Comparison of ENCODE assay signal across 8 cellular contexts in genomic region chr9:128339761-128340690, GRCh38. TPM values are rescaled to one million over a fixed set of nuclear protein-coding genes. Genes with fewer than 3 reads are reported as not detected.
DNase-seq lines count a peak whose midpoint lies in the region; ATAC-seq, FAIRE-seq and TF ChIP-seq lines count a peak whose summit lies in the region.

TSS of gene SLC27A4 (plus strand) at chr9:128340527. CDS start at chr9:128343133, 2,606 bp downstream.

- FAIRE-seq in HepG2 (lab: Jason Lieb, UNC): peak; percentile 81

- no peaks in the 10 kb centered on the region for H3K27me3 ChIP-seq in HepG2 (ENCODE audit: control insufficient read depth in 1 of 2, insufficient read depth in 2 of 2, low read length in 2 of 2)

- H3K4me2 ChIP-seq in HepG2 (ENCODE audit: low read depth, low read length): peak within 1 kb of the TSS; percentile 99

- intact Hi-C loops in HepG2 (cut with micrococcal nuclease; ENCODE audit: unreplicated experiment): loop anchor here (2.0 kb wide), 1 partner anchor 17 kb away; the partner anchor contains the start of genes COQ4 and TRUB2

- TF ChIP-seq CTCF in AG04449 (IDR thresholded peaks at IDR 0.05; ENCODE audit: insufficient read depth, low read length, missing control alignments) (no peak), HepG2 (CRISPR knock-in tag; IDR thresholded peaks at IDR 0.05) (no peak)

- peaks cover 19% of the 10 kb centered on the region for H3K4me1 ChIP-seq in HepG2 (ENCODE audit: insufficient read depth, low read length)

- peak within 1 kb of the TSS; percentile 76 for H3K9ac ChIP-seq in HepG2 (ENCODE audit: insufficient read depth, low read depth, low read length)

- CTCF ChIA-PET in AG04449 (lab: Yijun Ruan, JAX): interaction anchor here (1.5 to 1.6 kb wide), 2 partner anchors 22 to 45 kb away, joined by 4 to 7 read pairs; no protein-coding TSS in a partner anchor
- CTCF ChIA-PET in HepG2 (lab: Yijun Ruan, JAX; ENCODE audit: low intra/inter-chr PET ratio, low total read pairs): interaction anchor here (3.3 kb wide), 1 partner anchor 44 kb away, joined by 29 read pairs; no protein-coding TSS in a partner anchor

- POLR2A ChIA-PET in AG04449 (lab: Yijun Ruan, JAX): interaction anchor here (0.6 kb wide), 1 partner anchor 71 kb away, joined by 3 read pairs; no protein-coding TSS in a partner anchor
- POLR2A ChIA-PET in HepG2 (lab: Yijun Ruan, JAX): interaction anchor here (1.1 to 1.8 kb wide), 4 partner anchors 9 to 44 kb away, joined by 5 to 14 read pairs (median 8); partner anchors contain the start of gene URM1

- H2AFZ ChIP-seq in HepG2 (ENCODE audit: low read length): peak within 1 kb of the TSS; percentile 61

- no peaks in the 10 kb centered on the region for H3K9me3 ChIP-seq in HepG2 (ENCODE audit: low read length)

- 41% methylated on average over 6 of the region's 75 CpGs for WGBS in HepG2 (ENCODE audit: low lambda C conversion rate)

- peaks cover 8 to 15% of the 10 kb centered on the region in 2 experiments; a peak in 4 of 5 replicates for H3K36me3 ChIP-seq in HepG2 (replicated peaks in 1 of 2; ENCODE audit: control insufficient read depth in 1 of 2, insufficient read depth in 2 of 2, low read length in 2 of 2)

- DNase-seq in AG04449 (ENCODE audit: low read depth, low spot score) (no peak), NCI-H526 (lab: John Stamatoyannopoulos, UW) (peak; percentile 43 to 80), dermis blood vessel endothelial cell (peak; percentile 83), HepG2 (ENCODE audit: low spot score) (peak; percentile 70)
- DNase-seq in activated CD4-positive, alpha-beta T cell treated with anti-CD3 and anti-CD28 coated beads, Interleukin-2, amount 50 U/mL, for 24 hours (ENCODE audit: low read depth in 1 of 2, low spot score in 1 of 2): peak; percentile 60 to 67
- DNase-seq in stimulated activated CD4-positive, alpha-beta T cell treated with anti-CD3 and anti-CD28 coated beads, Interleukin-4, amount 100 ng/mL, for 1 hour: peak; percentile 82

- peak; percentile 56 for ATAC-seq in GM18861 (IDR thresholded peaks at IDR 0.05; ENCODE audit: unreplicated experiment)
- peak; percentile 81 for ATAC-seq in HG03135 (IDR thresholded peaks at IDR 0.05; ENCODE audit: unreplicated experiment)
- ATAC-seq in HepG2: peak; percentile 86

- TF ChIP-seq RAD21 in HepG2 (CRISPR knock-in tag; IDR thresholded peaks at IDR 0.05): no peak

- H3K4me3 ChIP-seq in AG04449 (ENCODE audit: low read depth, low read length) (peak within 1 kb of the TSS; percentile 82), HepG2 (replicated peaks in 1 of 3; ENCODE audit: insufficient read depth in 1 of 3, low read depth in 2 of 3, low read length in 3 of 3) (peak within 1 kb of the TSS; percentile 85 to 95 (median 87))

- H3K79me2 ChIP-seq in HepG2 (ENCODE audit: insufficient read depth, low read length): no peaks in the 10 kb centered on the region

- peak in 1 of 2 experiments; percentile 69 for TF ChIP-seq POLR2A in HepG2 (IDR thresholded peaks at IDR 0.05; ENCODE audit: insufficient read depth in 1 of 2, low read depth in 2 of 2, low read length in 2 of 2)

- no peaks in the 10 kb centered on the region for H4K20me1 ChIP-seq in HepG2 (ENCODE audit: insufficient read depth, low read length)

- in situ Hi-C loops in HepG2 (cut with HindIII; ENCODE audit: extremely low pct_ligation_motif_present, low pct_unique_long_range_greater_than_20kb): loop anchor here (5.0 kb wide), 1 partner anchor 43 kb away; no protein-coding TSS in a partner anchor

- H3K27ac ChIP-seq in HepG2 (ENCODE audit: extremely low read length, insufficient read depth, low read length): peak within 1 kb of the TSS; percentile 68

- TF ChIP-seq EP300 in HepG2 (IDR thresholded peaks at IDR 0.05; ENCODE audit: low read depth in 2 of 2, low read length in 2 of 2): no peak
- TF ChIP-seq EP300 in HepG2 (CRISPR knock-in tag; IDR thresholded peaks at IDR 0.05; ENCODE audit: borderline replicate concordance): no peak

- no TSS peak for BruUV-seq in HepG2 (replicated peaks; lab: Mats Ljungman, UMichigan)

TF ChIP-seq in HepG2, 621 proteins besides CTCF, POLR2A, EP300 and RAD21 (continues in another document):
- TF ChIP-seq ZNF749 (CRISPR knock-in tag; IDR thresholded peaks at IDR 0.05; ENCODE audit: borderline replicate concordance) (no peak), AHDC1 (CRISPR knock-in tag; IDR thresholded peaks at IDR 0.05; ENCODE audit: borderline replicate concordance) (no peak), ZNF780A (CRISPR knock-in tag; IDR thresholded peaks at IDR 0.05) (no peak), HCFC1 (IDR thresholded peaks at IDR 0.05; ENCODE audit: low read depth, low read length) (peak; percentile 86), GLMP (CRISPR knock-in tag; IDR thresholded peaks at IDR 0.05; ENCODE audit: borderline replicate concordance) (no peak), RXRB (CRISPR knock-in tag; IDR thresholded peaks at IDR 0.05; ENCODE audit: borderline replicate concordance) (0 out of 2 replicates have a peak, but pooled peaks have one; percentile 6), ZNF326 (CRISPR knock-in tag; IDR thresholded peaks at IDR 0.05; ENCODE audit: borderline replicate concordance) (no peak), ZNF207 (IDR thresholded peaks at IDR 0.05; ENCODE audit: borderline replicate concordance) (no peak)

RNA-seq across cellular contexts. Expression of gene SLC27A4, which starts in this region (rescaled TPM):
- total RNA-seq in dermis blood vessel endothelial cell (34.5 and 38.8 TPM in 2 replicates), HepG2 (2016; rRNA removed; fragmentation: Illumina TruSeq; extraction: Trizol) (9.3 and 18.8 TPM in 2 replicates)
- total RNA-seq in HepG2 (2016; cell fraction: cytosol; rRNA removed; fragmentation: Illumina TruSeq; extraction: Trizol; ENCODE audit: low read depth): 6.3 and 6.8 TPM in 2 replicates
- 8.9 and 19.1 TPM in 2 replicates for total RNA-seq in HepG2 (2016; cell fraction: insoluble cytoplasmic fraction; rRNA removed; fragmentation: Illumina TruSeq; extraction: Trizol)
- total RNA-seq in HepG2 (2016; cell fraction: membrane; rRNA removed; fragmentation: Illumina TruSeq; extraction: Trizol): 17.4 and 19.4 TPM in 2 replicates
- 16.1 and 21.0 TPM in 2 replicates for total RNA-seq in HepG2 (2016; cell fraction: nucleus; rRNA removed; fragmentation: Illumina TruSeq; extraction: Trizol)
- polyA plus RNA-seq in HepG2 (2011; rRNA removed): 10.6 and 16.9 TPM in 2 replicates
- polyA plus RNA-seq in HepG2 (2011; cell fraction: cytosol; rRNA removed): 12.5 and 14.4 TPM in 2 replicates
- polyA plus RNA-seq in HepG2 (2011; cell fraction: nucleus; rRNA removed): 30.1 and 31.3 TPM in 2 replicates
- 11.0 and 16.6 TPM in 2 replicates for polyA plus RNA-seq in HepG2 (2012)
- 5.9 and 7.6 TPM in 2 replicates for polyA plus RNA-seq in HepG2 (2016; cell fraction: cytosol; fragmentation: Illumina TruSeq; extraction: Trizol; ENCODE audit: low read depth)
- polyA plus RNA-seq in HepG2 (2016; cell fraction: insoluble cytoplasmic fraction; fragmentation: Illumina TruSeq; extraction: Trizol; ENCODE audit: low read depth): 10.5 and 13.4 TPM in 2 replicates
- polyA plus RNA-seq in HepG2 (2016; cell fraction: membrane; fragmentation: Illumina TruSeq; extraction: Trizol; ENCODE audit: low read depth): 14.0 and 17.0 TPM in 2 replicates
- 30.8 and 31.8 TPM in 2 replicates for polyA plus RNA-seq in HepG2 (2016; cell fraction: nucleus; fragmentation: Illumina TruSeq; extraction: Trizol; ENCODE audit: insufficient read depth, low read depth)
- polyA minus RNA-seq in HepG2 (2011; rRNA and poly(A)+ RNA removed; ENCODE audit: low replicate concordance): 44.7 and 85.4 TPM in 2 replicates
- 11.3 and 17.5 TPM in 2 replicates for polyA minus RNA-seq in HepG2 (2011; cell fraction: cytosol; rRNA and poly(A)+ RNA removed)
- 9.3 and 12.4 TPM in 2 replicates for polyA minus RNA-seq in HepG2 (2011; cell fraction: nucleus; rRNA and poly(A)+ RNA removed)
